Comparison of ENCODE assay signal across 18 cellular contexts in the genomic region with DNA sequence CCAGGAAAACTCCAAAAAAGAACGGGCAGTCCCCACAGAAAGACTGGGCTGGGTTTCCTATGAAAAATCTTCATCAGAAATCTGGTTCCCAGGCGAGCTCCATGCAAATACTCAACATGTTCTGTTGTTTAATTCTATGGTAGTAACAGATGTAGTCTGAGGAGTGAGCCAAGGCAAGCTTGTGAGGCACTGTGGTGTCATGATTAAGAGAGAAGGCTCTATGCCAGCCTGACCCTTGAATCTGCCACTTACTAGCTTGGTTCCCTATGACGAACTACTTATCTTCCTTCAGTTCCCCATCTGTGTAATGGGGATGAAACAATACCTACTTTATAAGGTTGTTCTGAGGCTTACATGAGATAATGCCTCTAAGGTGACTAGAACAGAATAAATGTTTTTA. TPM values are rescaled to one million over a fixed set of nuclear protein-coding genes. Genes with fewer than 3 reads are reported as not detected.
"Had no signal": no experiment of that assay in that cellular context is flagged by ENCODE, and none has a peak within 500 bp of the region (broad histone marks: within the 10 kb centered on the region; RNA-seq: fewer than 3 reads in every experiment).

No MANE protein-coding gene starts in this region.

- DNase-seq: activated CD4-positive, alpha-beta T cell treated with anti-CD3 and anti-CD28 coated beads for 48 hours; activated naive CD8-positive, alpha-beta T cell treated with anti-CD3 and anti-CD28 coated beads for 36 hours; effector CD8-positive, alpha-beta T cell; heart right ventricle; left ventricle myocardium inferior; mesendoderm; nephron progenitor cell; SK-N-SH; stimulated activated CD4-positive, alpha-beta T cell treated with anti-CD3 and anti-CD28 coated beads, Interleukin-4, amount 100 ng/mL, for 1 hour; stimulated activated CD8-positive, alpha-beta memory T cell treated with anti-CD3 and anti-CD28 coated beads, Interleukin-4, amount 100 ng/mL, for 48 hours; T-helper 1 cell had no signal

- H3K27me3 ChIP-seq: heart right ventricle had no signal

- H3K9me3 ChIP-seq: heart right ventricle, left ventricle myocardium inferior, SK-N-SH, thoracic aorta had no signal

- H3K36me3 ChIP-seq: thoracic aorta had no signal

- H3K4me3 ChIP-seq: coronary artery, heart right ventricle, left ventricle myocardium inferior, thoracic aorta had no signal

- H3K9ac ChIP-seq: SK-N-SH had no signal

- H3K27ac ChIP-seq: coronary artery, epithelial cell of prostate, heart right ventricle, left ventricle myocardium inferior, thoracic aorta had no signal

- H3K4me2 ChIP-seq: SK-N-SH had no signal

- ATAC-seq: heart right ventricle, WTC11 had no signal

- H3K9me2 ChIP-seq: SK-N-SH had no signal

RNA-seq across cellular contexts. Expression of a gene that starts 39.0 kb away (rescaled TPM):
- total RNA-seq: activated naive CD8-positive, alpha-beta T cell treated with anti-CD3 and anti-CD28 coated beads for 36 hours; heart right ventricle; left ventricle myocardium inferior; osteoblast; thoracic aorta; urinary bladder had no signal
- polyA plus RNA-seq: heart right ventricle, keratinocyte, SK-N-SH, urinary bladder had no signal
